In the genomic region with DNA sequence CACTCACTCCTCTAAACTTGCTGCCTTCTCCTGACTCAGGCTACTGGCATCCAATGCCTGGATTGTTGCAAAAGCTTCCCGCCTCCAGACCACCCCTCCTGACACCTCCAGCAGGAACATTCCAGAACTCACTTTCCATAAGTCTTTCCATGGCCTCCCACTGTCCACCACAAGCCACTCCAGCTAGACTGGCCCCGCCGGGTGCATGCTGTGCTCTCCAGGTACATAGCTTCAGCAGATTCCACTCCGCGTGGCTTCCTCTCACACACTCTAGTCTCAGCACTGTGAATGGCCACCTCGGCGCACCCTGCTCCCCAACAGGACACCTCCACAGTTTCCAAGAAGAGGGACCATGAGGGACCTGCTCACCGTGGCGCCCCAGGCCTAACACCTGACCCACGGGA, we compare ENCODE assay signal across 1 cellular context.
TF ChIP-seq lines count a peak whose summit lies in the region.

No MANE protein-coding gene starts in this region.

TF ChIP-seq in WTC11, 78 proteins besides CTCF, POLR2A, EP300 and RAD21 (continued from another document):
- TF ChIP-seq, protein P1, sequence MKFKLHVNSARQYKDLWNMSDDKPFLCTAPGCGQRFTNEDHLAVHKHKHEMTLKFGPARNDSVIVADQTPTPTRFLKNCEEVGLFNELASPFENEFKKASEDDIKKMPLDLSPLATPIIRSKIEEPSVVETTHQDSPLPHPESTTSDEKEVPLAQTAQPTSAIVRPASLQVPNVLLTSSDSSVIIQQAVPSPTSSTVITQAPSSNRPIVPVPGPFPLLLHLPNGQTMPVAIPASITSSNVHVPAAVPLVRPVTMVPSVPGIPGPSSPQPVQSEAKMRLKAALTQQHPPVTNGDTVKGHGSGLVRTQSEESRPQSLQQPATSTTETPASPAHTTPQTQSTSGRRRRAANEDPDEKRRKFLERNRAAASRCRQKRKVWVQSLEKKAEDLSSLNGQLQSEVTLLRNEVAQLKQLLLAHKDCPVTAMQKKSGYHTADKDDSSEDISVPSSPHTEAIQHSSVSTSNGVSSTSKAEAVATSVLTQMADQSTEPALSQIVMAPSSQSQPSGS (CRISPR knock-in tag; IDR thresholded peaks at IDR 0.05; ENCODE audit: borderline replicate concordance, low read depth): no peak
- no peak for TF ChIP-seq MXD4 (CRISPR knock-in tag; IDR thresholded peaks at IDR 0.05; ENCODE audit: borderline replicate concordance)
- TF ChIP-seq, protein P2, sequence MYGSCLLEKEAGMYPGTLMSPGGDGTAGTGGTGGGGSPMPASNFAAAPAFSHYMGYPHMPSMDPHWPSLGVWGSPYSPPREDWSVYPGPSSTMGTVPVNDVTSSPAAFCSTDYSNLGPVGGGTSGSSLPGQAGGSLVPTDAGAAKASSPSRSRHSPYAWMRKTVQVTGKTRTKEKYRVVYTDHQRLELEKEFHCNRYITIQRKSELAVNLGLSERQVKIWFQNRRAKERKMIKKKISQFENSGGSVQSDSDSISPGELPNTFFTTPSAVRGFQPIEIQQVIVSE (CRISPR knock-in tag; IDR thresholded peaks at IDR 0.05; ENCODE audit: borderline replicate concordance): no peak
- TF ChIP-seq, protein P3, sequence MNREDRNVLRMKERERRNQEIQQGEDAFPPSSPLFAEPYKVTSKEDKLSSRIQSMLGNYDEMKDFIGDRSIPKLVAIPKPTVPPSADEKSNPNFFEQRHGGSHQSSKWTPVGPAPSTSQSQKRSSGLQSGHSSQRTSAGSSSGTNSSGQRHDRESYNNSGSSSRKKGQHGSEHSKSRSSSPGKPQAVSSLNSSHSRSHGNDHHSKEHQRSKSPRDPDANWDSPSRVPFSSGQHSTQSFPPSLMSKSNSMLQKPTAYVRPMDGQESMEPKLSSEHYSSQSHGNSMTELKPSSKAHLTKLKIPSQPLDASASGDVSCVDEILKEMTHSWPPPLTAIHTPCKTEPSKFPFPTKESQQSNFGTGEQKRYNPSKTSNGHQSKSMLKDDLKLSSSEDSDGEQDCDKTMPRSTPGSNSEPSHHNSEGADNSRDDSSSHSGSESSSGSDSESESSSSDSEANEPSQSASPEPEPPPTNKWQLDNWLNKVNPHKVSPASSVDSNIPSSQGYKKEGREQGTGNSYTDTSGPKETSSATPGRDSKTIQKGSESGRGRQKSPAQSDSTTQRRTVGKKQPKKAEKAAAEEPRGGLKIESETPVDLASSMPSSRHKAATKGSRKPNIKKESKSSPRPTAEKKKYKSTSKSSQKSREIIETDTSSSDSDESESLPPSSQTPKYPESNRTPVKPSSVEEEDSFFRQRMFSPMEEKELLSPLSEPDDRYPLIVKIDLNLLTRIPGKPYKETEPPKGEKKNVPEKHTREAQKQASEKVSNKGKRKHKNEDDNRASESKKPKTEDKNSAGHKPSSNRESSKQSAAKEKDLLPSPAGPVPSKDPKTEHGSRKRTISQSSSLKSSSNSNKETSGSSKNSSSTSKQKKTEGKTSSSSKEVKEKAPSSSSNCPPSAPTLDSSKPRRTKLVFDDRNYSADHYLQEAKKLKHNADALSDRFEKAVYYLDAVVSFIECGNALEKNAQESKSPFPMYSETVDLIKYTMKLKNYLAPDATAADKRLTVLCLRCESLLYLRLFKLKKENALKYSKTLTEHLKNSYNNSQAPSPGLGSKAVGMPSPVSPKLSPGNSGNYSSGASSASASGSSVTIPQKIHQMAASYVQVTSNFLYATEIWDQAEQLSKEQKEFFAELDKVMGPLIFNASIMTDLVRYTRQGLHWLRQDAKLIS (CRISPR knock-in tag; IDR thresholded peaks at IDR 0.05; ENCODE audit: borderline replicate concordance): no peak
- TF ChIP-seq IRF2 (CRISPR knock-in tag; IDR thresholded peaks at IDR 0.05; ENCODE audit: borderline replicate concordance, low read depth): no peak
- no peak for TF ChIP-seq ZNF671 (CRISPR knock-in tag; IDR thresholded peaks at IDR 0.05)
- TF ChIP-seq, protein P4, sequence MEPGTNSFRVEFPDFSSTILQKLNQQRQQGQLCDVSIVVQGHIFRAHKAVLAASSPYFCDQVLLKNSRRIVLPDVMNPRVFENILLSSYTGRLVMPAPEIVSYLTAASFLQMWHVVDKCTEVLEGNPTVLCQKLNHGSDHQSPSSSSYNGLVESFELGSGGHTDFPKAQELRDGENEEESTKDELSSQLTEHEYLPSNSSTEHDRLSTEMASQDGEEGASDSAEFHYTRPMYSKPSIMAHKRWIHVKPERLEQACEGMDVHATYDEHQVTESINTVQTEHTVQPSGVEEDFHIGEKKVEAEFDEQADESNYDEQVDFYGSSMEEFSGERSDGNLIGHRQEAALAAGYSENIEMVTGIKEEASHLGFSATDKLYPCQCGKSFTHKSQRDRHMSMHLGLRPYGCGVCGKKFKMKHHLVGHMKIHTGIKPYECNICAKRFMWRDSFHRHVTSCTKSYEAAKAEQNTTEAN (CRISPR knock-in tag; IDR thresholded peaks at IDR 0.05): no peak
- TF ChIP-seq NFATC4 (CRISPR knock-in tag; IDR thresholded peaks at IDR 0.05): no peak
- no peak for TF ChIP-seq TP53 (CRISPR knock-in tag; IDR thresholded peaks at IDR 0.05)
- TF ChIP-seq GRHL2 (CRISPR knock-in tag; IDR thresholded peaks at IDR 0.05; ENCODE audit: insufficient replicate concordance, severe bottlenecking): no peak
- TF ChIP-seq, protein P5, sequence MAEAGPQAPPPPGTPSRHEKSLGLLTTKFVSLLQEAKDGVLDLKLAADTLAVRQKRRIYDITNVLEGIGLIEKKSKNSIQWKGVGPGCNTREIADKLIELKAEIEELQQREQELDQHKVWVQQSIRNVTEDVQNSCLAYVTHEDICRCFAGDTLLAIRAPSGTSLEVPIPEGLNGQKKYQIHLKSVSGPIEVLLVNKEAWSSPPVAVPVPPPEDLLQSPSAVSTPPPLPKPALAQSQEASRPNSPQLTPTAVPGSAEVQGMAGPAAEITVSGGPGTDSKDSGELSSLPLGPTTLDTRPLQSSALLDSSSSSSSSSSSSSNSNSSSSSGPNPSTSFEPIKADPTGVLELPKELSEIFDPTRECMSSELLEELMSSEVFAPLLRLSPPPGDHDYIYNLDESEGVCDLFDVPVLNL (CRISPR knock-in tag; IDR thresholded peaks at IDR 0.05; ENCODE audit: borderline replicate concordance, low read depth): no peak
